9 cellular contexts compared by ENCODE assay signal in genomic region chr22:40898850-40899357, GRCh38. TPM values are rescaled to one million over a fixed set of nuclear protein-coding genes. Genes with fewer than 3 reads are reported as not detected.
DNase-seq lines count a peak whose midpoint lies in the region; ATAC-seq and TF ChIP-seq lines count a peak whose summit lies in the region.
"Had no signal": no experiment of that assay in that cellular context is flagged by ENCODE, and none has a peak within 500 bp of the region (broad histone marks: within the 10 kb centered on the region; RNA-seq: fewer than 3 reads in every experiment).

No MANE protein-coding gene starts in this region.

- no peaks in the 10 kb centered on the region for H3K36me3 ChIP-seq in SK-N-MC (ENCODE audit: insufficient read depth, low read length)

- peak; percentile 58 for TF ChIP-seq CTCF in LNCaP clone FGC (IDR thresholded peaks at IDR 0.05; ENCODE audit: control insufficient read depth, extremely low read depth, insufficient read depth)

- ATAC-seq in activated CD4-positive, CD25-positive, alpha-beta regulatory T cell treated with anti-CD3 and anti-CD28 coated beads, Interleukin-2, amount 50 U/mL, for 24 hours: peak; percentile 82 to 89
- no peak for ATAC-seq in HG02759 (IDR thresholded peaks at IDR 0.05; ENCODE audit: unreplicated experiment)

- H3K27ac ChIP-seq in SK-N-MC: no peak overlapping the region

- DNase-seq in activated CD4-positive, CD25-positive, alpha-beta regulatory T cell (lab: John Stamatoyannopoulos, UW): no peak
- DNase-seq in LNCaP clone FGC (ENCODE audit: low read depth): no peak
- DNase-seq in SK-N-MC (ENCODE audit: low read depth, low spot score): peak; percentile 62
- DNase-seq in dermis microvascular lymphatic vessel endothelial cell (ENCODE audit: low read depth in 2 of 2): peak; percentile 52 to 69
- DNase-seq in midbrain (lab: John Stamatoyannopoulos, UW): peak; percentile 65
- DNase-seq in NK-92 treated with Interleukin-12 subunit alpha and Interleukin-12 subunit beta, amount 100 ng/mL, for 24 hours (lab: John Stamatoyannopoulos, UW): no peak

- no peaks in the 10 kb centered on the region for H3K9me3 ChIP-seq in SK-N-MC (ENCODE audit: low read depth, low read length)

- H3K4me3 ChIP-seq in LNCaP clone FGC (ENCODE audit: low read depth, low read length) (no peak overlapping the region), SK-N-MC (peak overlapping the region; percentile 55; the same call in 1 of the 2 replicates)

- H3K9ac ChIP-seq in SK-N-MC (ENCODE audit: insufficient read length): peak overlapping the region; percentile 23

RNA-seq across cellular contexts. Expression of gene DNAJB7, which starts 37.0 kb away (rescaled TPM):
- total RNA-seq in dermis microvascular lymphatic vessel endothelial cell: not detected in 2 replicates
- total RNA-seq: urinary bladder had no signal

RNA-seq across cellular contexts. Expression of gene XPNPEP3, which starts 42.0 kb away (rescaled TPM):
- 5.4 and 7.0 TPM in 2 replicates for total RNA-seq in dermis microvascular lymphatic vessel endothelial cell

RNA-seq across cellular contexts. Expression of gene ST13, which starts 42.5 kb away (rescaled TPM):
- 167 and 190 TPM in 2 replicates for total RNA-seq in dermis microvascular lymphatic vessel endothelial cell

RNA-seq across cellular contexts. Expression of gene RBX1, which starts 52.3 kb away (rescaled TPM):
- 74.8 and 93.5 TPM in 2 replicates for total RNA-seq in dermis microvascular lymphatic vessel endothelial cell

Comparison
In these comparisons a context has a peak if more than half of its experiments do, and no peak if none do; other contexts are left out.
1. DNase-seq: peak in SK-N-MC (single experiment), dermis microvascular lymphatic vessel endothelial cell (2 of 2) and midbrain (single experiment); none in activated CD4-positive, CD25-positive, alpha-beta regulatory T cell (0 of 4), LNCaP clone FGC (single experiment) and NK-92 treated with Interleukin-12 subunit alpha and Interleukin-12 subunit beta, amount 100 ng/mL, for 24 hours (single experiment).